ENCODE assay signal across 16 cellular contexts in the genomic region with DNA sequence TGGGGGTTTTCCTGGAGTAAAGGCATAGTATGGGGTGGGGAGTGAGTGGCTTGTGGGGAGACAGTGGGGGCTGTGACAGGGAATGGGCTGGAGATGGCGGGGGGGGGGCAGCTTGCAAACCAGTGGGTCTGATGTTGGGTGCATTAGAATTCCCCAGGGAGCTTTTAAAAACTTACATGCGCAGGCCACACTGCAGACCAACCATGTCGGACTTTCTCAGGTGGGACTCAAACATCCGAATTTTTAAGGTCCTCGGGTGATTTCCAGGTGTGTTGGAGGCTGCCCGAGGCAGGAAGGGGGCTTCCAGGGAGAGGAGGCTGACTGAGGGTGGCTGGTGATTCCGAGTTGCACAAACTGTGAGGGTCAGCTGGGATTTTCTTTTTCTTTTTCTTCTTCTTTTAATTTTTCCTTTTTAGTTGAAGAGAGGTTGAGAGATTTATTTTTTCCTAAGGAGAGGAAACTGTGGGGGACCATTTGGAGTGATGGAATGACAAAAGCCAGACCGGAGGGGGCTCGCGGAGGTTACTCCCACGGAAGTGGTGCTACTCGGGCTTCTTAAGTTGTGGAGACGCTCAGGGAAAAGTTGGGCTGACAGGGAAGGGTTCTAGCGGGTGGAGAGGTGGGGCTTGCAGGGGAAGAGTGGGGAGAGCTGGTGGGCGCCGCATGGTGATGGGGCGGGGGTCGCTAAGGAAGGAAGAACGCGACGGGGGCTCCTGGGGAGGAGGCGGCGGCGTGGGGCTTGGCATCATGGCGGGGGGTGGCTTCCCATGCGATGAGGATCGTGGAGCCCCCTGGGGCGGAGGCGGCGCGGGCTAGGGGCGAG. TPM values are rescaled to one million over a fixed set of nuclear protein-coding genes. Genes with fewer than 3 reads are reported as not detected.
DNase-seq lines count a peak whose midpoint lies in the region; ATAC-seq, FAIRE-seq and TF ChIP-seq lines count a peak whose summit lies in the region.
"Had no signal": no experiment of that assay in that cellular context is flagged by ENCODE, and none has a peak within 500 bp of the region (broad histone marks: within the 10 kb centered on the region; RNA-seq: fewer than 3 reads in every experiment).

No MANE protein-coding gene starts in this region.

- H3K9ac ChIP-seq in iPS-15b (ENCODE audit: low read depth, low read length) = peak overlapping the region; percentile 47

- TF ChIP-seq EP300 in A549 (IDR thresholded peaks at IDR 0.05) = no peak

- peak overlapping the region; percentile 55 for H3K4me2 ChIP-seq in A549

- TF ChIP-seq POLR2A in A549 (IDR thresholded peaks at IDR 0.05; ENCODE audit: low read length) = no peak
- no peak for TF ChIP-seq POLR2A in breast epithelium (IDR thresholded peaks at IDR 0.05)

- peak; percentile 26 to 50; a peak in 4 of 6 replicates for ATAC-seq in A549
- no peak for ATAC-seq in HG03097 (IDR thresholded peaks at IDR 0.05; ENCODE audit: low FRiP score, unreplicated experiment)
- ATAC-seq in HG03159 (IDR thresholded peaks at IDR 0.05; ENCODE audit: unreplicated experiment) = no peak
- ATAC-seq: stimulated activated naive CD8-positive, alpha-beta T cell treated with anti-CD3 and anti-CD28 coated beads, Interleukin-15, Interleukin-2, amounts not matched to agents 100 U/mL and 50 U/mL, for 24 hours had no signal

- intact Hi-C loops in breast epithelium (cut with DNase I; ENCODE audit: low total_unique reads) = no loop called here

- H3K9me3 ChIP-seq in A549 (no peaks in the 10 kb centered on the region), iPS-15b (ENCODE audit: control insufficient read depth, insufficient read depth, low read length) (no peaks in the 10 kb centered on the region), breast epithelium (no peaks in the 10 kb centered on the region)
- H3K9me3 ChIP-seq: sigmoid colon had no signal

- TF ChIP-seq RAD21 in A549 (conservative IDR thresholded peaks at IDR 0.05 in 1 of 2, IDR thresholded peaks at IDR 0.05 in 1 of 2) = no peak

- H3K27ac ChIP-seq in A549 (peak overlapping the region; percentile 58 to 74; a peak in 5 of 6 replicates), breast epithelium (no peak overlapping the region)
- H3K27ac ChIP-seq: sigmoid colon had no signal

- CTCF ChIA-PET in A549 (lab: Yijun Ruan, JAX) = interaction anchor here (1.1 to 1.4 kb wide), 2 partner anchors 11 to 12 kb away, joined by 3 to 5 read pairs; no protein-coding TSS in a partner anchor

- H3K4me1 ChIP-seq in A549 = peaks cover 22% of the 10 kb centered on the region
- H3K4me1 ChIP-seq in iPS-15b (ENCODE audit: control insufficient read depth, insufficient read depth, low read length) = no peaks in the 10 kb centered on the region
- H3K4me1 ChIP-seq in breast epithelium = no peaks in the 10 kb centered on the region
- H3K4me1 ChIP-seq: sigmoid colon had no signal

- H3K27me3 ChIP-seq in iPS-15b (ENCODE audit: control insufficient read depth, insufficient read depth, low read length) (peaks cover 15% of the 10 kb centered on the region), breast epithelium (peaks cover 9 to 88% of the 10 kb centered on the region in 2 donors)

- WGBS in A549 (ENCODE audit: missing lambda C conversion rate) = 60% methylated on average over 28 of the region's 32 CpGs

- TF ChIP-seq CTCF in A549 (IDR thresholded peaks at IDR 0.05) = no peak
- TF ChIP-seq CTCF in breast epithelium (IDR thresholded peaks at IDR 0.05) = no peak

- FAIRE-seq in A549 (lab: Jason Lieb, UNC) (no peak), HTR-8/SVneo (lab: Jason Lieb, UNC) (no peak)

- H3K4me3 ChIP-seq in A549 (peak overlapping the region; percentile 46), iPS-15b (ENCODE audit: low read depth, low read length) (peak overlapping the region; percentile 46), breast epithelium (no peak overlapping the region)
- H3K4me3 ChIP-seq: sigmoid colon had no signal

- DNase-seq in A549 (ENCODE audit: low read depth in 1 of 2, low spot score in 1 of 2) (peak in 1 of 2 experiments; percentile 53), HTR-8/SVneo (ENCODE audit: insufficient read length, low spot score) (peak; percentile 85), astrocyte of the hippocampus (ENCODE audit: low read depth, low spot score) (peak; percentile 34), breast epithelium (ENCODE audit: low spot score in 2 of 2) (no peak), DMS79 (lab: John Stamatoyannopoulos, UW) (no peak)
- DNase-seq: ACHN; activated B cell treated with CpG ODN at 0.5 μM for 24 hours; activated naive CD4-positive, alpha-beta T cell treated with anti-CD3 and anti-CD28 coated beads for 36 hours; COR-L47; NCI-H2171 treated with DMSO at 0.1 percent for 48 hours; sigmoid colon; stimulated activated naive CD8-positive, alpha-beta T cell treated with anti-CD3 and anti-CD28 coated beads, Interleukin-15, Interleukin-2, amounts not matched to agents 100 U/mL and 50 U/mL, for 24 hours had no signal

- POLR2A ChIA-PET in A549 (lab: Yijun Ruan, JAX) = interaction anchor here (0.8 kb wide), 1 partner anchor 9 kb away, joined by 3 read pairs; no protein-coding TSS in a partner anchor

- peaks cover 8% of the 10 kb centered on the region for H3K36me3 ChIP-seq in iPS-15b (ENCODE audit: control insufficient read depth, insufficient read depth, low read length)
- H3K36me3 ChIP-seq in breast epithelium = no peaks in the 10 kb centered on the region
- H3K36me3 ChIP-seq: sigmoid colon had no signal

TF ChIP-seq in A549, 52 proteins besides CTCF, POLR2A, EP300 and RAD21:
- TF ChIP-seq MAFK (IDR thresholded peaks at IDR 0.05; ENCODE audit: partially characterized antibody) (no peak), CEBPB (IDR thresholded peaks at IDR 0.05) (no peak), TFCP2L1 (CRISPR knock-in tag; IDR thresholded peaks at IDR 0.05) (no peak), POLR2AphosphoS2 (conservative IDR thresholded peaks at IDR 0.05; ENCODE audit: low read length) (no peak), MAX (IDR thresholded peaks at IDR 0.05) (no peak), SMC3 (IDR thresholded peaks at IDR 0.05) (no peak), ZNF302 (CRISPR knock-in tag; IDR thresholded peaks at IDR 0.05) (no peak), RFX5 (IDR thresholded peaks at IDR 0.05) (no peak), PHF8 (IDR thresholded peaks at IDR 0.05; ENCODE audit: borderline replicate concordance, low read depth) (no peak), ZFP36 (IDR thresholded peaks at IDR 0.05; ENCODE audit: borderline replicate concordance, partially characterized antibody) (no peak), NPAS2 (CRISPR knock-in tag; IDR thresholded peaks at IDR 0.05; ENCODE audit: borderline replicate concordance) (no peak)
- TF ChIP-seq, protein P1, sequence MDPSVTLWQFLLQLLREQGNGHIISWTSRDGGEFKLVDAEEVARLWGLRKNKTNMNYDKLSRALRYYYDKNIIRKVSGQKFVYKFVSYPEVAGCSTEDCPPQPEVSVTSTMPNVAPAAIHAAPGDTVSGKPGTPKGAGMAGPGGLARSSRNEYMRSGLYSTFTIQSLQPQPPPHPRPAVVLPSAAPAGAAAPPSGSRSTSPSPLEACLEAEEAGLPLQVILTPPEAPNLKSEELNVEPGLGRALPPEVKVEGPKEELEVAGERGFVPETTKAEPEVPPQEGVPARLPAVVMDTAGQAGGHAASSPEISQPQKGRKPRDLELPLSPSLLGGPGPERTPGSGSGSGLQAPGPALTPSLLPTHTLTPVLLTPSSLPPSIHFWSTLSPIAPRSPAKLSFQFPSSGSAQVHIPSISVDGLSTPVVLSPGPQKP (IDR thresholded peaks at IDR 0.05; ENCODE audit: low read depth, low read length) = no peak

RNA-seq across cellular contexts. Expression of gene CACNG8, which starts 1.0 kb away (rescaled TPM):
- polyA plus RNA-seq in A549 (2011; rRNA removed) (1.1 and 1.5 TPM in 2 replicates), A549 (2017; fragmentation: RNase III; extraction: RNeasy Plus Mini Kit Qiagen cat#74134 plus additional on column Dnase treatment) (4.6 to 6.9 TPM (median 5.8 TPM) in 3 replicates)
- 0.69 and 0.74 TPM in 2 replicates for polyA plus RNA-seq in A549 (2012; cell fraction: cytosol; rRNA removed)
- polyA plus RNA-seq in A549 (2012; cell fraction: nucleus; rRNA removed) = 3.2 and 5.0 TPM in 2 replicates
- polyA minus RNA-seq in A549 (2011; rRNA and poly(A)+ RNA removed) = 0.87 and 1.3 TPM in 2 replicates
- total RNA-seq in breast epithelium = under 1 TPM in 1 of 3 donors, not detected in 2; under 0.01 TPM
- total RNA-seq: activated B cell treated with CpG ODN at 0.5 μM for 24 hours; activated naive CD4-positive, alpha-beta T cell treated with anti-CD3 and anti-CD28 coated beads for 36 hours had no signal

RNA-seq across cellular contexts. Expression of gene CACNG6, which starts 29.7 kb away (rescaled TPM):
- polyA plus RNA-seq in A549 (2011; rRNA removed) (15.6 and 16.2 TPM in 2 replicates), A549 (2017; fragmentation: RNase III; extraction: RNeasy Plus Mini Kit Qiagen cat#74134 plus additional on column Dnase treatment) (4.4 to 8.2 TPM (median 7.3 TPM) in 3 replicates)
- polyA plus RNA-seq in A549 (2012; cell fraction: cytosol; rRNA removed) = 11.5 and 18.6 TPM in 2 replicates
- polyA plus RNA-seq in A549 (2012; cell fraction: nucleus; rRNA removed) = 18.5 and 21.7 TPM in 2 replicates
- 8.8 and 9.3 TPM in 2 replicates for polyA minus RNA-seq in A549 (2011; rRNA and poly(A)+ RNA removed)
- total RNA-seq in breast epithelium = not detected
- total RNA-seq: activated B cell treated with CpG ODN at 0.5 μM for 24 hours; activated naive CD4-positive, alpha-beta T cell treated with anti-CD3 and anti-CD28 coated beads for 36 hours; lower leg skin; sigmoid colon had no signal
- polyA plus RNA-seq: sigmoid colon had no signal

RNA-seq across cellular contexts. Expression of gene CACNG7, which starts 52.7 kb away (rescaled TPM):
- 11.5 and 12.8 TPM in 2 replicates for polyA plus RNA-seq in A549 (2011; rRNA removed)
- 26.4 and 37.4 TPM in 2 replicates for polyA plus RNA-seq in A549 (2012; cell fraction: cytosol; rRNA removed)
- 33.7 and 37.2 TPM in 2 replicates for polyA plus RNA-seq in A549 (2012; cell fraction: nucleus; rRNA removed)
- polyA plus RNA-seq in A549 (2017; fragmentation: RNase III; extraction: RNeasy Plus Mini Kit Qiagen cat#74134 plus additional on column Dnase treatment) = 6.3 to 7.6 TPM (median 6.8 TPM) in 3 replicates
- 6.0 and 7.6 TPM in 2 replicates for polyA minus RNA-seq in A549 (2011; rRNA and poly(A)+ RNA removed)
- total RNA-seq in breast epithelium = not detected
- total RNA-seq: activated B cell treated with CpG ODN at 0.5 μM for 24 hours; activated naive CD4-positive, alpha-beta T cell treated with anti-CD3 and anti-CD28 coated beads for 36 hours; lower leg skin; sigmoid colon had no signal

Comparison
In these comparisons a context has a peak if more than half of its experiments do, and no peak if none do; other contexts are left out.
1. ATAC-seq: peak in A549 (2 of 2); none in HG03097 (single experiment) and HG03159 (single experiment).
2. DNase-seq: peak in HTR-8/SVneo (single experiment) and astrocyte of the hippocampus (single experiment); none in breast epithelium (0 of 2) and DMS79 (single experiment).
3. H3K27ac ChIP-seq: peak in A549 (2 of 2); none in breast epithelium (0 of 2).
4. H3K4me3 ChIP-seq: peak in A549 (single experiment) and iPS-15b (single experiment); none in breast epithelium (0 of 3).